Comparison of ENCODE assay signal across 1 cellular context in genomic region chr1:116258668-116259419, GRCh38.
TF ChIP-seq lines count a peak whose summit lies in the region.

No MANE protein-coding gene starts in this region.

TF ChIP-seq in HepG2, 621 proteins besides CTCF, POLR2A, EP300 and RAD21 (continued from another document):
- TF ChIP-seq ETS1 (CRISPR knock-in tag; IDR thresholded peaks at IDR 0.05): no peak
